In the genomic region with DNA sequence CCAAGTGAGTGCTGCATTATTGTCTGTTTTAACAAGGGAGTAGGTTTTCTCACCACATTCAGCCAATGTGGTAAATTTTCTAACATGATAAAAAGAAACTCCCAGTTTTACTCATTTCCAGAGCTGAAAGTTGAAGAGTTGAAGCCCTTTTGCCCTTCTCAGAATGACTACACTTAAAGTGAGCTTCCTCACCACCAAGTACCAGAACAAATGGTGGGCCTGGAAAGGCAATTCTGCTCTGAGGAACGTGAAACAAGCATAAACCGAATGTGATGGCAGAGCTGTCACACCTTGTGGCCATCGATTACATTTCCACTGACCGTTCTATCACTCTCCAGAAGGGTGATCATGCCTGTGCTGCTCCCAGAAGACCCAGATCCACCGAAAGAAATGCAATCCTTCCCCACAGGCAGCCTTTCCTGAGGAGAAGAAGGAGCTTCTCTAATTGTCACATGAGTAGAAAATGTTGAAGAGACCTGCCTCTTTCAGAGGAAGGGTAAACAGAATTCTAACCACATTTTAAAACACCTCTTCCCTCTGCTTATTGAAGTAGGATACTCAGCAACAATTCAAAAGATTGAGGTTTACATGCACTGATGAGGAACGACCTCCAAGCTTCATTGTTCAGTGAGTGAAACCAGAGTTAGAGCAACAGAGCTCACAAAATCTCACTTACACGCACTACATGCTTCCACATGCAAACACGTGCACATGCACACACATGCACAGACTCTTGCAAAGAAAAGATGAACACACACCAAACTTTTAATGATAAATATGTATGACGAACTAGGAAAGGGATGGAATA, we compare ENCODE assay signal across 9 cellular contexts. TPM values are rescaled to one million over a fixed set of nuclear protein-coding genes. Genes with fewer than 3 reads are reported as not detected.
A peak's percentile ranks its signal among the peaks of the same experiment; 100 is the strongest.
DNase-seq lines count a peak whose midpoint lies in the region; ATAC-seq and FAIRE-seq lines count a peak whose summit lies in the region.
"Had no signal": no experiment of that assay in that cellular context is flagged by ENCODE, and none has a peak within 500 bp of the region (broad histone marks: within the 10 kb centered on the region; RNA-seq: fewer than 3 reads in every experiment).

No MANE protein-coding gene starts in this region.

- H3K27ac ChIP-seq in caudate nucleus (ENCODE audit: low read depth, low read length) = no peak overlapping the region
- H3K27ac ChIP-seq: KMS-11 had no signal

- peaks cover 9% of the 10 kb centered on the region for H3K36me3 Mint-ChIP-seq in activated naive CD8-positive, alpha-beta T cell treated with anti-CD3 and anti-CD28 coated beads for 36 hours

- DNase-seq in GM18507 (ENCODE audit: extremely low spot score, insufficient read length, low read depth) (no peak), SHP77 (lab: John Stamatoyannopoulos, UW) (no peak), kidney glomerular epithelial cell (lab: John Stamatoyannopoulos, UW) (no peak), caudate nucleus (lab: John Stamatoyannopoulos, UW) (no peak), NCI-H1436 treated with DMSO at 0.1 percent for 48 hours (lab: John Stamatoyannopoulos, UW) (no peak)
- DNase-seq in activated naive CD8-positive, alpha-beta T cell treated with anti-CD3 and anti-CD28 coated beads for 36 hours = peak; percentile 48

- peaks cover 36% of the 10 kb centered on the region for H3K4me1 Mint-ChIP-seq in activated naive CD8-positive, alpha-beta T cell treated with anti-CD3 and anti-CD28 coated beads for 36 hours

- no peak overlapping the region for H3K4me3 Mint-ChIP-seq in activated naive CD8-positive, alpha-beta T cell treated with anti-CD3 and anti-CD28 coated beads for 36 hours

- H3K27ac Mint-ChIP-seq in activated naive CD8-positive, alpha-beta T cell treated with anti-CD3 and anti-CD28 coated beads for 36 hours = no peak overlapping the region

- FAIRE-seq in GM18507 (lab: Jason Lieb, UNC) = peak; percentile 98

- H3K27me3 Mint-ChIP-seq in activated naive CD8-positive, alpha-beta T cell treated with anti-CD3 and anti-CD28 coated beads for 36 hours = peaks cover 77% of the 10 kb centered on the region

- H3K9me3 Mint-ChIP-seq in activated naive CD8-positive, alpha-beta T cell treated with anti-CD3 and anti-CD28 coated beads for 36 hours = peaks cover 9% of the 10 kb centered on the region

- ATAC-seq in GM19468 (IDR thresholded peaks at IDR 0.05; ENCODE audit: extremely low read depth, unreplicated experiment) (peak; percentile 23), HG03159 (IDR thresholded peaks at IDR 0.05; ENCODE audit: unreplicated experiment) (peak; percentile 69)

RNA-seq across cellular contexts. Expression of gene CCR9, which starts 21.4 kb away (rescaled TPM):
- not detected for total RNA-seq in activated naive CD8-positive, alpha-beta T cell treated with anti-CD3 and anti-CD28 coated beads for 36 hours

RNA-seq across cellular contexts. Expression of gene LZTFL1, which starts 23.0 kb away (rescaled TPM):
- 1 to 10 TPM; 4.7 to 7.5 TPM for total RNA-seq in activated naive CD8-positive, alpha-beta T cell treated with anti-CD3 and anti-CD28 coated beads for 36 hours
